Comparison of ENCODE assay signal across 14 cellular contexts in the genomic region with DNA sequence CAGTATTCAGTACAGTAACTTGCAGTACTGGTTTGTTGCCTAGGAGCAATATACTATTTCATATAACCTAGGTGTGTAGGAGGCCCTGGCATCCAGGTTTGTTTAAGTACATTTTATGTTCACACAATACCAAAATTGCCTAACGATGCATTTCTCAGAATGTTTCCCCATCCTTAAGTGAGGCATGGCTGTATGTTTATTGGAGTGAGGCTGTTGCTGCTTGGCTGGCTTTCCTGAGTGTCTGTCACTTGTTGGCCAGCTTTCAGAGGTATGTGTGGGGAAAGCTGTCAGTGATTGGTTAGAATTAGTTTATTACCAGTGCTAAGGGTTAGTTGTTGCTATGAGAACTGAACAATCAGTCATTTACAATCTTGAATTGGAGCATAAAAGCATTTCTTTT.
"Had no signal": no experiment of that assay in that cellular context is flagged by ENCODE, and none has a peak within 500 bp of the region (broad histone marks: within the 10 kb centered on the region; RNA-seq: fewer than 3 reads in every experiment).

No MANE protein-coding gene starts in this region.

- H3K27ac Mint-ChIP-seq: activated CD4-positive, alpha-beta memory T cell treated with anti-CD3 and anti-CD28 coated beads for 36 hours; activated naive CD8-positive, alpha-beta T cell treated with anti-CD3 and anti-CD28 coated beads for 36 hours; activated T-cell treated with anti-CD3 and anti-CD28 coated beads, Interleukin-2, amount 50 U/mL, for 72 hours; naive thymus-derived CD4-positive, alpha-beta T cell; stimulated activated effector memory CD8-positive, alpha-beta T cell treated with anti-CD3 and anti-CD28 coated beads, Interleukin-12 subunit alpha, Interleukin-12 subunit beta, amount 100 ng/mL, for 72 hours had no signal

- ATAC-seq: activated T-cell treated with anti-CD3 and anti-CD28 coated beads, Interleukin-2, amount 50 U/mL, for 72 hours; gastrocnemius medialis; naive thymus-derived CD4-positive, alpha-beta T cell; stimulated activated effector memory CD8-positive, alpha-beta T cell treated with anti-CD3 and anti-CD28 coated beads, Interleukin-12 subunit alpha, Interleukin-12 subunit beta, amount 100 ng/mL, for 72 hours had no signal

- H3K27ac ChIP-seq: gastrocnemius medialis, heart right ventricle, parathyroid adenoma, VCaP had no signal

- H3K4me1 Mint-ChIP-seq: activated naive CD8-positive, alpha-beta T cell treated with anti-CD3 and anti-CD28 coated beads for 36 hours; stimulated activated effector memory CD8-positive, alpha-beta T cell treated with anti-CD3 and anti-CD28 coated beads, Interleukin-12 subunit alpha, Interleukin-12 subunit beta, amount 100 ng/mL, for 72 hours had no signal

- H3K9me3 Mint-ChIP-seq: activated naive CD8-positive, alpha-beta T cell treated with anti-CD3 and anti-CD28 coated beads for 36 hours; activated T-cell treated with anti-CD3 and anti-CD28 coated beads, Interleukin-2, amount 50 U/mL, for 72 hours had no signal

- H3K27me3 ChIP-seq: gastrocnemius medialis, heart right ventricle had no signal

- H3K36me3 ChIP-seq: gastrocnemius medialis, heart right ventricle had no signal

- DNase-seq: activated CD4-positive, alpha-beta memory T cell treated with anti-CD3 and anti-CD28 coated beads for 36 hours; activated gamma-delta T cell treated with Interleukin-2 at 50 U/mL for 16 hours; activated naive CD8-positive, alpha-beta T cell treated with anti-CD3 and anti-CD28 coated beads for 36 hours; activated T-cell treated with anti-CD3 and anti-CD28 coated beads, Interleukin-2, amount 50 U/mL, for 72 hours; gastrocnemius medialis; heart right ventricle; naive thymus-derived CD4-positive, alpha-beta T cell; retina; T-helper 1 cell; trophoblast cell had no signal

- H3K27me3 Mint-ChIP-seq: activated CD4-positive, alpha-beta memory T cell treated with anti-CD3 and anti-CD28 coated beads for 36 hours; activated naive CD8-positive, alpha-beta T cell treated with anti-CD3 and anti-CD28 coated beads for 36 hours; naive thymus-derived CD4-positive, alpha-beta T cell had no signal

- H3K4me1 ChIP-seq: gastrocnemius medialis, heart right ventricle, parathyroid adenoma had no signal

- H3K4me3 Mint-ChIP-seq: activated CD4-positive, alpha-beta memory T cell treated with anti-CD3 and anti-CD28 coated beads for 36 hours; activated naive CD8-positive, alpha-beta T cell treated with anti-CD3 and anti-CD28 coated beads for 36 hours; activated T-cell treated with anti-CD3 and anti-CD28 coated beads, Interleukin-2, amount 50 U/mL, for 72 hours; naive thymus-derived CD4-positive, alpha-beta T cell; stimulated activated effector memory CD8-positive, alpha-beta T cell treated with anti-CD3 and anti-CD28 coated beads, Interleukin-12 subunit alpha, Interleukin-12 subunit beta, amount 100 ng/mL, for 72 hours had no signal

- H3K36me3 Mint-ChIP-seq: activated CD4-positive, alpha-beta memory T cell treated with anti-CD3 and anti-CD28 coated beads for 36 hours; activated naive CD8-positive, alpha-beta T cell treated with anti-CD3 and anti-CD28 coated beads for 36 hours; naive thymus-derived CD4-positive, alpha-beta T cell; stimulated activated effector memory CD8-positive, alpha-beta T cell treated with anti-CD3 and anti-CD28 coated beads, Interleukin-12 subunit alpha, Interleukin-12 subunit beta, amount 100 ng/mL, for 72 hours had no signal

- H3K9me3 ChIP-seq: gastrocnemius medialis, heart right ventricle had no signal

- H3K4me3 ChIP-seq: gastrocnemius medialis, heart right ventricle, skin epidermis had no signal
